ENCODE assay signal across 21 cellular contexts in genomic region chr9:64015136-64015535, GRCh38.
"Had no signal": no experiment of that assay in that cellular context is flagged by ENCODE, and none has a peak within 500 bp of the region (broad histone marks: within the 10 kb centered on the region; RNA-seq: fewer than 3 reads in every experiment).

No MANE protein-coding gene starts in this region.

- H3K79me2 ChIP-seq: parathyroid adenoma had no signal

- H3K27ac ChIP-seq: dorsolateral prefrontal cortex, lower lobe of right lung, parathyroid adenoma, right lobe of liver, stomach, testis, tibial nerve, upper lobe of left lung, uterus had no signal

- H3K4me1 ChIP-seq: lower lobe of right lung, parathyroid adenoma, right lobe of liver, stomach, testis, tibial nerve, upper lobe of left lung, uterus had no signal

- H3K27ac Mint-ChIP-seq: immature natural killer cell; nephron progenitor cell; progenitor cell of endocrine pancreas; stimulated activated naive B cell treated with anti-CD40 and anti-IgM and Interleukin-4, amounts not matched to agents 10 μg/mL and 1 μg/mL and 100 μg/mL, for 72 hours had no signal

- H3K27me3 Mint-ChIP-seq: progenitor cell of endocrine pancreas; stimulated activated naive B cell treated with anti-CD40 and anti-IgM and Interleukin-4, amounts not matched to agents 10 μg/mL and 1 μg/mL and 100 μg/mL, for 72 hours had no signal

- H2AFZ ChIP-seq: parathyroid adenoma had no signal

- H3K27me3 ChIP-seq: right lobe of liver, stomach, testis, tibial nerve, upper lobe of left lung, uterus had no signal

- H3K9me3 ChIP-seq: lower lobe of right lung, right lobe of liver, testis, uterus had no signal

- H3K36me3 ChIP-seq: lower lobe of right lung, right lobe of liver, stomach, tibial nerve, upper lobe of left lung, uterus had no signal

- H3K4me3 Mint-ChIP-seq: immature natural killer cell; nephron progenitor cell; stimulated activated naive B cell treated with anti-CD40 and anti-IgM and Interleukin-4, amounts not matched to agents 10 μg/mL and 1 μg/mL and 100 μg/mL, for 72 hours had no signal

- DNase-seq: dorsolateral prefrontal cortex; effector CD4-positive, alpha-beta T cell; hypothalamus; immature natural killer cell; left ventricle myocardium superior; lower lobe of right lung; naive thymus-derived CD8-positive, alpha-beta T cell; nephron progenitor cell; nucleus accumbens; right lobe of liver; small intestine; stimulated activated CD4-positive, alpha-beta T cell treated with anti-CD3 and anti-CD28 coated beads, Interleukin-15, amount 100 ng/mL, for 24 hours; stimulated activated CD4-positive, alpha-beta T cell treated with anti-CD3 and anti-CD28 coated beads, Interleukin-2, amount 100 ng/mL, for 48 hours; stimulated activated naive B cell treated with anti-CD40 and anti-IgM and Interleukin-4, amounts not matched to agents 10 μg/mL and 1 μg/mL and 100 μg/mL, for 72 hours; stomach; testis; uterus had no signal

- ATAC-seq: left ventricle myocardium superior; naive thymus-derived CD8-positive, alpha-beta T cell; stimulated activated naive B cell treated with anti-CD40 and anti-IgM and Interleukin-4, amounts not matched to agents 10 μg/mL and 1 μg/mL and 100 μg/mL, for 72 hours had no signal

- H3K4me1 Mint-ChIP-seq: immature natural killer cell; nephron progenitor cell; stimulated activated naive B cell treated with anti-CD40 and anti-IgM and Interleukin-4, amounts not matched to agents 10 μg/mL and 1 μg/mL and 100 μg/mL, for 72 hours had no signal

- H3K36me3 Mint-ChIP-seq: immature natural killer cell had no signal

- H3K4me3 ChIP-seq: lower lobe of right lung, uterus had no signal
